ENCODE assay signal across 1 cellular context in the genomic region with DNA sequence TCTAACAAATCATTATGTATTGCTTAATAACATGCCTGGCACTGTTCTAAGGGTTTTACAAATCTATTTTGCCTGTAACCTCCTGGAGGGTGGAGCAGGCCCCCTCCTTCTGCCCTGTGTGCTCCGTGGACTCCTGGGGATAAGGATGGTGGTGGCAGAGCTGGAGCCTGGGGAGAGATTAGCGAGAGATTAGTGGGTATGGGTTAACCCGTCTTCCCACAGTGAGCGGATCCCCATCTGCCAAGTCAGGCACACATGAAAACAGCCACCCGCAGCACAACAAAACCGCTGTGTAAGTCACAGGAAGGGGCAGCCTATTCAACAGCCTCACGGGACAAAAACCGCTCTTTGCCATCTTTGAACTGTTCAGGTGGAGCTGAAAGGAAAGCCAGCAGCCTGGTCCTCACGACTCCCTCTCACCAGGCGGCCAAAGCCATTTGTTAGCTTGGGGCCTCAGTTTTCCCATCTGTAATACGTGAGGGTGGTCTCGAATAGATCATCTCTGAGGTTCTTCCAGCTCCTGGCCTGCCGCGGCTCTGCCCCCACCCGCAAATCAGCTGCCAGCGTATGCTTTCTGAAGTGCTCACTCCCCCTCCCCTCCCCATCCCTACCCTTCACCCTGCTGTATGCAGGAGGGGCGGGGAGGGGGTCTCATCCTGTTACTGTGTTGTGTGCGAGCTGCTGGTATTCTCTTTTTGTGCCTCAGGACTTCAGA.
TF ChIP-seq lines count a peak whose summit lies in the region.

No MANE protein-coding gene starts in this region.

TF ChIP-seq in GM23338, 12 proteins besides CTCF, POLR2A, EP300 and RAD21:
- TF ChIP-seq ETS1 (IDR thresholded peaks at IDR 0.05) (no peak), ZNF462 (CRISPR knock-in tag; IDR thresholded peaks at IDR 0.05) (no peak), NANOG (IDR thresholded peaks at IDR 0.05; ENCODE audit: borderline replicate concordance) (no peak), CREB1 (CRISPR knock-in tag; IDR thresholded peaks at IDR 0.05; ENCODE audit: low read depth) (no peak), REST (IDR thresholded peaks at IDR 0.05; ENCODE audit: unreplicated experiment) (no peak)
